ENCODE assay signal across 8 cellular contexts in genomic region chr17:42184717-42185496, GRCh38. TPM values are rescaled to one million over a fixed set of nuclear protein-coding genes. Genes with fewer than 3 reads are reported as not detected.
DNase-seq lines count a peak whose midpoint lies in the region; ATAC-seq and TF ChIP-seq lines count a peak whose summit lies in the region.

Gene HCRT (minus strand): TSS chr17:42185452. CDS start chr17:42185365, 87 bp downstream.

- TF ChIP-seq CTCF in KMS-11 (conservative IDR thresholded peaks at IDR 0.05; ENCODE audit: low read depth, low read length) (no peak), mammary epithelial cell (conservative IDR thresholded peaks at IDR 0.05 in 1 of 2, IDR thresholded peaks at IDR 0.05 in 1 of 2; ENCODE audit: extremely low read depth in 1 of 2, insufficient read depth in 1 of 2, low read depth in 1 of 2, low read length in 2 of 2) (no peak), nephron progenitor cell (IDR thresholded peaks at IDR 0.05) (no peak), PC-3 (conservative IDR thresholded peaks at IDR 0.05; ENCODE audit: low read depth, low read length) (no peak)

- peak within 1 kb of the TSS; percentile 66 for H2AFZ ChIP-seq in KMS-11 (ENCODE audit: low read depth)
- peak within 1 kb of the TSS; percentile 68 for H2AFZ ChIP-seq in mammary epithelial cell (ENCODE audit: low read depth, low read length)
- H2AFZ ChIP-seq in PC-3 (ENCODE audit: low read length), result no peak within 1 kb of the TSS

- H4K20me1 ChIP-seq in KMS-11 (ENCODE audit: insufficient read depth) (no peaks in the 10 kb centered on the region), mammary epithelial cell (ENCODE audit: insufficient read depth, low read length) (no peaks in the 10 kb centered on the region), PC-3 (ENCODE audit: low read length) (no peaks in the 10 kb centered on the region)

- H3K9me2 ChIP-seq in PC-3 (replicated peaks; ENCODE audit: low read length), result no peaks in the 10 kb centered on the region

- dilution Hi-C loops in mammary epithelial cell (cut with HindIII; ENCODE audit: low sequenced_read_pairs), result loop anchor here (5.0 kb wide), 2 partner anchors 37 to 337 kb away; no protein-coding TSS in a partner anchor

- H3K4me3 Mint-ChIP-seq in CD4-positive, CD25-positive, alpha-beta regulatory T cell, result peak within 1 kb of the TSS; percentile 86 to 95 (median 93)
- peak within 1 kb of the TSS; percentile 56 for H3K4me3 Mint-ChIP-seq in nephron progenitor cell

- no peaks in the 10 kb centered on the region for H3F3A ChIP-seq in PC-3 (ENCODE audit: low read length, unreplicated experiment)

- intact Hi-C loops in mammary epithelial cell (cut with micrococcal nuclease) (loop anchor here (1.0 to 5.0 kb wide), 2 partner anchors 53 to 342 kb away; no protein-coding TSS in a partner anchor), PC-3 (cut with micrococcal nuclease) (no loop called here)

- peak within 1 kb of the TSS; percentile 82 to 95 (median 86) for H3K27ac Mint-ChIP-seq in CD4-positive, CD25-positive, alpha-beta regulatory T cell
- H3K27ac Mint-ChIP-seq in nephron progenitor cell, result no peak within 1 kb of the TSS

- CTCF ChIA-PET in mammary epithelial cell (lab: Charles Lee; ENCODE audit: low non-redundant PET), result no interaction called here
- CTCF ChIA-PET in PC-3 (lab: Charles Lee), result no interaction called here

- WGBS in mammary epithelial cell (ENCODE audit: low coverage, missing lambda C conversion rate), result 84% methylated on average over 4 of the region's 6 CpGs

- H3K36me3 Mint-ChIP-seq in CD4-positive, CD25-positive, alpha-beta regulatory T cell, result no peaks in the 10 kb centered on the region
- H3K36me3 Mint-ChIP-seq in nephron progenitor cell (ENCODE audit: low read depth), result no peaks in the 10 kb centered on the region

- no TSS peak for BruUV-seq in mammary epithelial cell (replicated peaks; lab: Mats Ljungman, UMichigan)
- no TSS peak for BruUV-seq in PC-3 (replicated peaks; lab: Mats Ljungman, UMichigan)

- in situ Hi-C loops in mammary epithelial cell (cut with MboI; ENCODE audit: low sequenced_read_pairs in 2 of 2), result no loop called here

- H3K27me3 Mint-ChIP-seq in CD4-positive, CD25-positive, alpha-beta regulatory T cell, result peaks cover 8% of the 10 kb centered on the region
- peaks cover 71% of the 10 kb centered on the region for H3K27me3 Mint-ChIP-seq in nephron progenitor cell (ENCODE audit: low read depth, poor library complexity)

- H3K9ac ChIP-seq in KMS-11 (peak within 1 kb of the TSS; percentile 70; the same call in 1 of the 2 replicates), mammary epithelial cell (ENCODE audit: insufficient read depth, low read length) (no peak within 1 kb of the TSS), PC-3 (ENCODE audit: low read length) (no peak within 1 kb of the TSS)

- peaks cover 37% of the 10 kb centered on the region for H3K4me1 ChIP-seq in CD4-positive, CD25-positive, alpha-beta regulatory T cell (ENCODE audit: control insufficient read depth, insufficient read depth, low read length, poor library complexity, severe bottlenecking)
- H3K4me1 ChIP-seq in KMS-11 (ENCODE audit: low read depth, poor library complexity, severe bottlenecking) (peaks cover 68% of the 10 kb centered on the region), mammary epithelial cell (ENCODE audit: insufficient read depth, low read length) (peaks cover 21% of the 10 kb centered on the region), PC-3 (ENCODE audit: insufficient read depth, low read length) (no peaks in the 10 kb centered on the region)

- ATAC-seq in CD4-positive, CD25-positive, alpha-beta regulatory T cell (ENCODE audit: low read depth in 2 of 2), result no peak
- ATAC-seq in GM19023 (IDR thresholded peaks at IDR 0.05; ENCODE audit: unreplicated experiment) (no peak), PC-3 (no peak)

- H3K36me3 ChIP-seq in CD4-positive, CD25-positive, alpha-beta regulatory T cell (ENCODE audit: control insufficient read depth, insufficient read depth, low read length), result no peaks in the 10 kb centered on the region
- H3K36me3 ChIP-seq in KMS-11 (ENCODE audit: insufficient read depth) (no peaks in the 10 kb centered on the region), mammary epithelial cell (ENCODE audit: insufficient read depth, low read length) (no peaks in the 10 kb centered on the region), PC-3 (ENCODE audit: low read depth, low read length) (no peaks in the 10 kb centered on the region)

- H3K79me2 ChIP-seq in KMS-11 (ENCODE audit: insufficient read depth, low read depth), result no peaks in the 10 kb centered on the region
- no peaks in the 10 kb centered on the region for H3K79me2 ChIP-seq in mammary epithelial cell (ENCODE audit: insufficient read depth, low read length)
- H3K79me2 ChIP-seq in PC-3 (ENCODE audit: low read length), result no peaks in the 10 kb centered on the region

- H3K27me3 ChIP-seq in CD4-positive, CD25-positive, alpha-beta regulatory T cell (ENCODE audit: control insufficient read depth, insufficient read depth, low read length), result no peaks in the 10 kb centered on the region
- H3K27me3 ChIP-seq in KMS-11 (ENCODE audit: insufficient read depth, low read depth) (peaks cover under 1% of the 10 kb centered on the region), mammary epithelial cell (ENCODE audit: insufficient read depth, low read length) (peaks cover 10% of the 10 kb centered on the region), PC-3 (ENCODE audit: low read length) (no peaks in the 10 kb centered on the region)

- H3K9me3 Mint-ChIP-seq in CD4-positive, CD25-positive, alpha-beta regulatory T cell, result peaks cover 0 to 1% (median 0%) of the 10 kb centered on the region in 7 donors
- no peaks in the 10 kb centered on the region for H3K9me3 Mint-ChIP-seq in nephron progenitor cell

- peak in 1 of 3 donors; percentile 33 for DNase-seq in CD4-positive, CD25-positive, alpha-beta regulatory T cell
- no peak for DNase-seq in mammary epithelial cell
- no peak for DNase-seq in nephron progenitor cell
- no peak for DNase-seq in cerebellar nuclear complex (lab: John Stamatoyannopoulos, UW)
- DNase-seq in NCI-H1048 (lab: John Stamatoyannopoulos, UW), result no peak
- DNase-seq in PC-3, result no peak

- H3K9me3 ChIP-seq in CD4-positive, CD25-positive, alpha-beta regulatory T cell (ENCODE audit: control insufficient read depth in 2 of 2, low read length in 2 of 2), result no peaks in the 10 kb centered on the region
- H3K9me3 ChIP-seq in mammary epithelial cell (replicated peaks; ENCODE audit: insufficient read depth, low read length), result no peaks in the 10 kb centered on the region
- H3K9me3 ChIP-seq in PC-3 (ENCODE audit: low read length), result no peaks in the 10 kb centered on the region

- peak within 1 kb of the TSS; percentile 75 for H3K27ac ChIP-seq in CD4-positive, CD25-positive, alpha-beta regulatory T cell (ENCODE audit: insufficient read depth, low read length, poor library complexity, severe bottlenecking)
- peak within 1 kb of the TSS; percentile 80 for H3K27ac ChIP-seq in KMS-11
- no peak within 1 kb of the TSS for H3K27ac ChIP-seq in mammary epithelial cell (ENCODE audit: insufficient read depth, low read depth, low read length)
- H3K27ac ChIP-seq in PC-3 (ENCODE audit: low read length), result no peak within 1 kb of the TSS

- H3K4me1 Mint-ChIP-seq in CD4-positive, CD25-positive, alpha-beta regulatory T cell, result peaks cover 5 to 49% (median 21%) of the 10 kb centered on the region in 4 donors
- H3K4me1 Mint-ChIP-seq in nephron progenitor cell, result peaks cover 24% of the 10 kb centered on the region

- H3K4me2 ChIP-seq in KMS-11 (peak within 1 kb of the TSS; percentile 86), mammary epithelial cell (ENCODE audit: insufficient read depth, low read depth, low read length) (peak within 1 kb of the TSS; percentile 93), PC-3 (ENCODE audit: low read length) (no peak within 1 kb of the TSS)

- no peak within 1 kb of the TSS for H3K4me3 ChIP-seq in CD4-positive, CD25-positive, alpha-beta regulatory T cell (ENCODE audit: low read depth, low read length)
- H3K4me3 ChIP-seq in KMS-11 (IDR thresholded peaks at IDR 0.05; ENCODE audit: insufficient read depth, low read depth, low read length) (no peak within 1 kb of the TSS), mammary epithelial cell (replicated peaks in 1 of 3; ENCODE audit: insufficient read depth in 1 of 3, low read depth in 2 of 3, low read length in 3 of 3) (peak within 1 kb of the TSS in 2 of 3 experiments; percentile 23 to 39), PC-3 (ENCODE audit: low read length) (no peak within 1 kb of the TSS)

- POLR2A ChIA-PET in PC-3 (lab: Charles Lee; ENCODE audit: unreplicated experiment), result no interaction called here

RNA-seq across cellular contexts. Expression of gene HCRT, which starts in this region (rescaled TPM):
- not detected for total RNA-seq in CD4-positive, CD25-positive, alpha-beta regulatory T cell
- not detected for polyA plus RNA-seq in CD4-positive, CD25-positive, alpha-beta regulatory T cell
- not detected for total RNA-seq in mammary epithelial cell
- polyA plus RNA-seq in mammary epithelial cell, result not detected
- not detected for polyA minus RNA-seq in mammary epithelial cell
- total RNA-seq in PC-3 (2014; rRNA removed), result not detected in 2 replicates

Comparison
In these comparisons a context has a peak if more than half of its experiments do, and no peak if none do; other contexts are left out.
1. H3K27ac ChIP-seq: peak in CD4-positive, CD25-positive, alpha-beta regulatory T cell (single experiment) and KMS-11 (single experiment); none in mammary epithelial cell (single experiment) and PC-3 (single experiment).
2. H3K4me3 ChIP-seq: peak in mammary epithelial cell (2 of 3); none in CD4-positive, CD25-positive, alpha-beta regulatory T cell (single experiment), KMS-11 (single experiment) and PC-3 (single experiment).